8 cellular contexts compared by ENCODE assay signal in genomic region chr1:147598631-147599361, GRCh38. TPM values are rescaled to one million over a fixed set of nuclear protein-coding genes. Genes with fewer than 3 reads are reported as not detected.
DNase-seq lines count a peak whose midpoint lies in the region; ATAC-seq and TF ChIP-seq lines count a peak whose summit lies in the region.

No MANE protein-coding gene starts in this region.

- no peak for TF ChIP-seq EP300 in neural cell (conservative IDR thresholded peaks at IDR 0.05; ENCODE audit: poor library complexity, severe bottlenecking)

- no peaks in the 10 kb centered on the region for H3K27me3 Mint-ChIP-seq in activated T-cell treated with anti-CD3 and anti-CD28 coated beads, Interleukin-2, amount 50 U/mL, for 24 hours
- H3K27me3 Mint-ChIP-seq in type B pancreatic cell, result no peaks in the 10 kb centered on the region

- H3K9ac ChIP-seq in BLaER1 (peak overlapping the region; percentile 82), neural cell (ENCODE audit: low read length) (peak overlapping the region; percentile 74)

- peaks cover 5% of the 10 kb centered on the region for H3K36me3 Mint-ChIP-seq in activated T-cell treated with anti-CD3 and anti-CD28 coated beads, Interleukin-2, amount 50 U/mL, for 24 hours (ENCODE audit: low read depth)
- H3K36me3 Mint-ChIP-seq in type B pancreatic cell, result no peaks in the 10 kb centered on the region

- DNase-seq in NCI-H1105 (lab: John Stamatoyannopoulos, UW), result peak; percentile 15
- DNase-seq in activated T-cell treated with anti-CD3 and anti-CD28 coated beads, Interleukin-2, amount 50 U/mL, for 24 hours, result peak; percentile 71
- DNase-seq in fibroblast of peridontal ligament (ENCODE audit: extremely low read depth), result peak; percentile 21
- peak; percentile 80 for DNase-seq in type B pancreatic cell (ENCODE audit: extremely low spot score, unreplicated experiment)
- DNase-seq in KBM-7, result no peak

- H3K4me1 ChIP-seq in BLaER1, result peaks cover 50% of the 10 kb centered on the region

- peak; percentile 20 for ATAC-seq in GM21526 (IDR thresholded peaks at IDR 0.05; ENCODE audit: low FRiP score, unreplicated experiment)

- peak overlapping the region; percentile 85 for H3K4me3 Mint-ChIP-seq in activated T-cell treated with anti-CD3 and anti-CD28 coated beads, Interleukin-2, amount 50 U/mL, for 24 hours
- H3K4me3 Mint-ChIP-seq in type B pancreatic cell, result peak overlapping the region; percentile 90

- peak overlapping the region; percentile 76 for H3K4me3 ChIP-seq in BLaER1
- H3K4me3 ChIP-seq in neural cell (ENCODE audit: low read length), result peak overlapping the region; percentile 71

- H3K36me3 ChIP-seq in BLaER1, result no peaks in the 10 kb centered on the region
- no peaks in the 10 kb centered on the region for H3K36me3 ChIP-seq in neural cell (ENCODE audit: insufficient read depth, low read length)

- peak overlapping the region; percentile 93 for H3K27ac Mint-ChIP-seq in activated T-cell treated with anti-CD3 and anti-CD28 coated beads, Interleukin-2, amount 50 U/mL, for 24 hours
- peak overlapping the region; percentile 87 for H3K27ac Mint-ChIP-seq in type B pancreatic cell

- H3K4me2 ChIP-seq in BLaER1, result peak overlapping the region; percentile 97
- peak overlapping the region; percentile 77 for H3K4me2 ChIP-seq in neural cell (ENCODE audit: low read length)

- H4K20me1 ChIP-seq in BLaER1, result peaks cover 16% of the 10 kb centered on the region; the same call in 1 of the 2 replicates
- H4K20me1 ChIP-seq in neural cell (ENCODE audit: insufficient read depth), result no peaks in the 10 kb centered on the region

- peaks cover 9% of the 10 kb centered on the region; the same call in 1 of the 2 replicates for H3K27me3 ChIP-seq in BLaER1
- no peaks in the 10 kb centered on the region for H3K27me3 ChIP-seq in neural cell (ENCODE audit: insufficient read depth, low read depth, low read length)

- H3K27ac ChIP-seq in BLaER1 (peak overlapping the region; percentile 81), neural cell (ENCODE audit: low read length) (peak overlapping the region; percentile 59)

- H3K4me1 Mint-ChIP-seq in activated T-cell treated with anti-CD3 and anti-CD28 coated beads, Interleukin-2, amount 50 U/mL, for 24 hours (ENCODE audit: low read depth), result peaks cover 38% of the 10 kb centered on the region
- peaks cover 27% of the 10 kb centered on the region for H3K4me1 Mint-ChIP-seq in type B pancreatic cell (ENCODE audit: unreplicated experiment)

- H3K79me2 ChIP-seq in neural cell (replicated peaks; ENCODE audit: insufficient read depth, low read length), result peaks cover 72% of the 10 kb centered on the region

- no peaks in the 10 kb centered on the region for H3K9me3 Mint-ChIP-seq in activated T-cell treated with anti-CD3 and anti-CD28 coated beads, Interleukin-2, amount 50 U/mL, for 24 hours
- H3K9me3 Mint-ChIP-seq in type B pancreatic cell, result no peaks in the 10 kb centered on the region

- peak overlapping the region; percentile 41 for H2AFZ ChIP-seq in neural cell (ENCODE audit: low read depth, low read length)

- peaks cover 2% of the 10 kb centered on the region for H3F3A ChIP-seq in neural cell (ENCODE audit: insufficient read depth, low read length, poor library complexity, severe bottlenecking)

- in situ Hi-C loops in KBM-7 (cut with MboI; ENCODE audit: low pct_unique_long_range_greater_than_20kb, low sequenced_read_pairs), result loop anchor here (25.0 kb wide), 1 partner anchor 111 kb away; no protein-coding TSS in a partner anchor

- H3K9me2 ChIP-seq in neural cell (ENCODE audit: insufficient read depth, low read length), result no peaks in the 10 kb centered on the region

- no peak for TF ChIP-seq CTCF in neural cell (IDR thresholded peaks at IDR 0.05; ENCODE audit: poor library complexity, severe bottlenecking)
- TF ChIP-seq CTCF in type B pancreatic cell (conservative IDR thresholded peaks at IDR 0.05), result no peak

- no peaks in the 10 kb centered on the region for H3K9me3 ChIP-seq in BLaER1
- no peaks in the 10 kb centered on the region for H3K9me3 ChIP-seq in neural cell (ENCODE audit: low read length)

- TF ChIP-seq RAD21 in neural cell (conservative IDR thresholded peaks at IDR 0.05), result no peak

TF ChIP-seq in neural cell, 6 proteins besides CTCF, POLR2A, EP300 and RAD21:
- TF ChIP-seq POLR2AphosphoS5 (IDR thresholded peaks at IDR 0.05), result no peak
- peak; percentile 9 for TF ChIP-seq REST (IDR thresholded peaks at IDR 0.05; ENCODE audit: borderline replicate concordance)
- TF ChIP-seq MXI1 (conservative IDR thresholded peaks at IDR 0.05; ENCODE audit: poor library complexity, severe bottlenecking), result peak; percentile 25
- no peak for TF ChIP-seq SMC3 (conservative IDR thresholded peaks at IDR 0.05; ENCODE audit: poor library complexity)
- no peak for TF ChIP-seq EZH2 (IDR thresholded peaks at IDR 0.05; ENCODE audit: borderline replicate concordance, insufficient read depth, low read length, poor library complexity, severe bottlenecking)
- no peak for TF ChIP-seq TAF1 (IDR thresholded peaks at IDR 0.05; ENCODE audit: low read depth)

RNA-seq across cellular contexts. Expression of gene BCL9, which starts 57.5 kb away (rescaled TPM):
- polyA plus RNA-seq in neural cell, result 10.9 and 14.9 TPM in 2 replicates
- 27.8 and 48.2 TPM in 2 replicates for polyA minus RNA-seq in neural cell
- 47.4 and 60.6 TPM in 2 replicates for total RNA-seq in type B pancreatic cell (ENCODE audit: low replicate concordance)
